12 cellular contexts compared by ENCODE assay signal in genomic region chr11:130631119-130631518, GRCh38.
DNase-seq lines count a peak whose midpoint lies in the region; ATAC-seq and TF ChIP-seq lines count a peak whose summit lies in the region.
"Had no signal": no experiment of that assay in that cellular context is flagged by ENCODE, and none has a peak within 500 bp of the region (broad histone marks: within the 10 kb centered on the region; RNA-seq: fewer than 3 reads in every experiment).

No MANE protein-coding gene starts in this region.

- no peaks in the 10 kb centered on the region for H3K9me3 Mint-ChIP-seq in activated CD4-positive, alpha-beta memory T cell treated with anti-CD3 and anti-CD28 coated beads for 36 hours
- H3K9me3 Mint-ChIP-seq in stimulated activated naive B cell treated with anti-CD40 and anti-IgM and Interleukin-4, amounts not matched to agents 10 μg/mL and 1 μg/mL and 100 μg/mL, for 72 hours, result no peaks in the 10 kb centered on the region
- H3K9me3 Mint-ChIP-seq in chondrocyte (ENCODE audit: low read depth), result no peaks in the 10 kb centered on the region

- no peaks in the 10 kb centered on the region for H3K36me3 Mint-ChIP-seq in activated CD4-positive, alpha-beta memory T cell treated with anti-CD3 and anti-CD28 coated beads for 36 hours
- H3K36me3 Mint-ChIP-seq in stimulated activated naive B cell treated with anti-CD40 and anti-IgM and Interleukin-4, amounts not matched to agents 10 μg/mL and 1 μg/mL and 100 μg/mL, for 72 hours, result no peaks in the 10 kb centered on the region
- no peaks in the 10 kb centered on the region for H3K36me3 Mint-ChIP-seq in chondrocyte (ENCODE audit: low read depth)

- ATAC-seq in HG02759 (IDR thresholded peaks at IDR 0.05; ENCODE audit: unreplicated experiment) (peak; percentile 44), HG03460 (IDR thresholded peaks at IDR 0.05; ENCODE audit: unreplicated experiment) (no peak)
- no peak for ATAC-seq in stimulated activated naive B cell treated with anti-CD40 and anti-IgM and Interleukin-4, amounts not matched to agents 10 μg/mL and 1 μg/mL and 100 μg/mL, for 72 hours (replicated peaks)
- ATAC-seq: gastroesophageal sphincter had no signal

- CTCF ChIA-PET in activated CD4-positive, alpha-beta memory T cell treated with anti-CD3 and anti-CD28 coated beads for 36 hours (lab: Charles Lee), result interaction anchor here (0.6 kb wide), 1 partner anchor 582 kb away, joined by 3 read pairs; no protein-coding TSS in a partner anchor

- no peak overlapping the region for H3K4me3 Mint-ChIP-seq in activated CD4-positive, alpha-beta memory T cell treated with anti-CD3 and anti-CD28 coated beads for 36 hours
- no peak overlapping the region for H3K4me3 Mint-ChIP-seq in stimulated activated naive B cell treated with anti-CD40 and anti-IgM and Interleukin-4, amounts not matched to agents 10 μg/mL and 1 μg/mL and 100 μg/mL, for 72 hours
- no peak overlapping the region for H3K4me3 Mint-ChIP-seq in chondrocyte (ENCODE audit: unreplicated experiment)

- intact Hi-C loops in activated CD4-positive, alpha-beta memory T cell treated with anti-CD3 and anti-CD28 coated beads for 36 hours (cut with micrococcal nuclease), result loop anchor here (10.0 kb wide), 1 partner anchor 196 kb away; no protein-coding TSS in a partner anchor

- POLR2A ChIA-PET in activated CD4-positive, alpha-beta memory T cell treated with anti-CD3 and anti-CD28 coated beads for 36 hours (lab: Charles Lee), result no interaction called here

- peaks cover 2% of the 10 kb centered on the region for H3K4me1 Mint-ChIP-seq in activated CD4-positive, alpha-beta memory T cell treated with anti-CD3 and anti-CD28 coated beads for 36 hours (ENCODE audit: low read depth)
- H3K4me1 Mint-ChIP-seq in stimulated activated naive B cell treated with anti-CD40 and anti-IgM and Interleukin-4, amounts not matched to agents 10 μg/mL and 1 μg/mL and 100 μg/mL, for 72 hours, result no peaks in the 10 kb centered on the region
- peaks cover 48% of the 10 kb centered on the region for H3K4me1 Mint-ChIP-seq in chondrocyte (ENCODE audit: low read depth)

- peaks cover 1% of the 10 kb centered on the region for H3K27me3 Mint-ChIP-seq in activated CD4-positive, alpha-beta memory T cell treated with anti-CD3 and anti-CD28 coated beads for 36 hours
- peaks cover 0 to 4% of the 10 kb centered on the region in 2 donors for H3K27me3 Mint-ChIP-seq in stimulated activated naive B cell treated with anti-CD40 and anti-IgM and Interleukin-4, amounts not matched to agents 10 μg/mL and 1 μg/mL and 100 μg/mL, for 72 hours
- H3K27me3 Mint-ChIP-seq in chondrocyte (ENCODE audit: low read depth), result no peaks in the 10 kb centered on the region

- peak; percentile 25 for DNase-seq in COLO829 (ENCODE audit: low spot score)
- DNase-seq in activated CD4-positive, alpha-beta memory T cell treated with anti-CD3 and anti-CD28 coated beads for 36 hours, result peak; percentile 48
- peak; percentile 90 to 93 for DNase-seq in foreskin fibroblast
- no peak for DNase-seq in stimulated activated naive B cell treated with anti-CD40 and anti-IgM and Interleukin-4, amounts not matched to agents 10 μg/mL and 1 μg/mL and 100 μg/mL, for 72 hours
- no peak for DNase-seq in COR-L47 (lab: John Stamatoyannopoulos, UW)
- DNase-seq in chondrocyte (ENCODE audit: low spot score), result no peak
- DNase-seq: activated gamma-delta T cell, NCI-H2081 had no signal

- no peak for TF ChIP-seq CTCF in foreskin fibroblast (IDR thresholded peaks at IDR 0.05; ENCODE audit: low read depth, low read length)
- no peak for TF ChIP-seq CTCF in chondrocyte (IDR thresholded peaks at IDR 0.05)

- H3K27ac Mint-ChIP-seq in activated CD4-positive, alpha-beta memory T cell treated with anti-CD3 and anti-CD28 coated beads for 36 hours, result no peak overlapping the region
- no peak overlapping the region for H3K27ac Mint-ChIP-seq in stimulated activated naive B cell treated with anti-CD40 and anti-IgM and Interleukin-4, amounts not matched to agents 10 μg/mL and 1 μg/mL and 100 μg/mL, for 72 hours
- H3K27ac Mint-ChIP-seq in chondrocyte (ENCODE audit: unreplicated experiment), result no peak overlapping the region

- no peak overlapping the region for H3K4me3 ChIP-seq in foreskin fibroblast (ENCODE audit: low read depth in 1 of 2, low read length in 2 of 2)
- H3K4me3 ChIP-seq: gastroesophageal sphincter, SK-N-MC had no signal

Comparison
In these comparisons a context has a peak if more than half of its experiments do, and no peak if none do; other contexts are left out.
1. DNase-seq: peak in COLO829 (single experiment), activated CD4-positive, alpha-beta memory T cell treated with anti-CD3 and anti-CD28 coated beads for 36 hours (single experiment) and foreskin fibroblast (2 of 2); none in stimulated activated naive B cell treated with anti-CD40 and anti-IgM and Interleukin-4, amounts not matched to agents 10 μg/mL and 1 μg/mL and 100 μg/mL, for 72 hours (single experiment), COR-L47 (single experiment) and chondrocyte (single experiment).